In the genomic region with DNA sequence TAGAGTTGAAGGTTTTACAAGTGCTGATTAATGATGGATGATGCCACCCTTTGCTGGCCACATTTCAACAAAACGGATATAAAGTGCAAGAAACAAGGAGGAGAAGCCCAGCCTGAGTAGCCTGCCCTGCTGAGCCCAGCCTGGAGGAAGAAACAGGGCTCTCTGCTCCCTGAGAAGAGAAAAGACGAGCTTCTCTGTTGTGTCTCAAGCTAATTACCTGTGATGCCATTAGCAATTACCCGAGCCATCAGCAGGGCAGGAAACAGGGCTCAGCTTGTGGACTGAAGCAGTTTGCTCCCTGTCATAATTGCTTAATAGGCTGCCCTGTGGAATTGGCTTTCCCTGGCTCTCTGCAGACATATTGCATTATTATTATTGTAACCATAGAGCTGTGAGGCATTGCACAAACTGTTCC, we compare ENCODE assay signal across 13 cellular contexts.
"Had no signal": no experiment of that assay in that cellular context is flagged by ENCODE, and none has a peak within 500 bp of the region (broad histone marks: within the 10 kb centered on the region; RNA-seq: fewer than 3 reads in every experiment).

No MANE protein-coding gene starts in this region.

- H3K4me1 ChIP-seq: gastroesophageal sphincter, right atrium auricular region, thyroid gland had no signal

- H3K27me3 ChIP-seq: gastroesophageal sphincter, right atrium auricular region, thyroid gland had no signal

- H3K27ac Mint-ChIP-seq: activated naive CD4-positive, alpha-beta T cell treated with anti-CD3 and anti-CD28 coated beads, Interleukin-2, amount 50 U/mL, for 24 hours had no signal

- H3K4me1 Mint-ChIP-seq: activated naive CD4-positive, alpha-beta T cell treated with anti-CD3 and anti-CD28 coated beads, Interleukin-2, amount 50 U/mL, for 24 hours had no signal

- DNase-seq: activated effector memory CD4-positive, alpha-beta T cell treated with Interleukin-2 at 50 U/mL for 16 hours; activated T-cell treated with anti-CD3 and anti-CD28 coated beads, Interleukin-2, amount 50 U/mL, for 1 hour; central memory CD4-positive, alpha-beta T cell; cortex of kidney; effector memory CD4-positive, alpha-beta T cell; kidney; left ventricle myocardium superior; posterior cingulate gyrus; thyroid gland had no signal

- H3K36me3 ChIP-seq: gastroesophageal sphincter, right atrium auricular region, thyroid gland had no signal

- H3K4me3 Mint-ChIP-seq: activated naive CD4-positive, alpha-beta T cell treated with anti-CD3 and anti-CD28 coated beads, Interleukin-2, amount 50 U/mL, for 24 hours had no signal

- H3K27me3 Mint-ChIP-seq: activated naive CD4-positive, alpha-beta T cell treated with anti-CD3 and anti-CD28 coated beads, Interleukin-2, amount 50 U/mL, for 24 hours had no signal

- H3K4me3 ChIP-seq: gastroesophageal sphincter, right atrium auricular region, skin epidermis, thyroid gland had no signal

- H3K9me3 ChIP-seq: gastroesophageal sphincter, right atrium auricular region, thyroid gland had no signal

- H3K36me3 Mint-ChIP-seq: activated naive CD4-positive, alpha-beta T cell treated with anti-CD3 and anti-CD28 coated beads, Interleukin-2, amount 50 U/mL, for 24 hours had no signal

- H3K27ac ChIP-seq: gastroesophageal sphincter, right atrium auricular region, skin epidermis, thyroid gland had no signal
